Comparison of ENCODE assay signal across 9 cellular contexts in the genomic region with DNA sequence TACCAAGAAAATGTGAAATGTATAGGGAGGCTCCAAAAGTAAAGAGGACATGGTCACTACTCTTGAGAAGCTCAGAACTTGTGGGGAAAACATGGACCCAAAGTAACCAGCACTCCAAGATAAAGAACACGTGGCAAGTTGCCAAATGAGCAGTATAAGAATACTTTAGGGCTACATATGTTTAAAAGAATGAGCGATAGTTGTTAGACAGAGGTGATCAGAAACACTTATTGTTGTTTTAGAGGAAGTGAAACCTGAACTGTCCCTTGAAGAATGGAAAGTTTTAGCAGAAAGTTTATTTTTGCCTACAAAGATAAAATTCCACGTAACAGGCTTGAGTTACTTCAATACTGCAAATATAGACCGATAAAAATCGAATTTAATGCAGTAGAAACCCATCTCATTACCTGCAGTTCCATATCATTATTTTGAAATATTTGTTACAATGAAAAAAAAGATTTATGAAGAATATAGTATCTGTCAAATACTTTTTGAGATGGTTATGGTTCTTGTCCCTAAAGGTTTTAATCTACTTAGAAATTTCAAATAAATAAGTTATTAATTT.
DNase-seq lines count a peak whose midpoint lies in the region; ATAC-seq lines count a peak whose summit lies in the region.
"Had no signal": no experiment of that assay in that cellular context is flagged by ENCODE, and none has a peak within 500 bp of the region (broad histone marks: within the 10 kb centered on the region; RNA-seq: fewer than 3 reads in every experiment).

No MANE protein-coding gene starts in this region.

- no peaks in the 10 kb centered on the region for H3K36me3 Mint-ChIP-seq in IgD-negative memory B cell
- no peaks in the 10 kb centered on the region for H3K36me3 Mint-ChIP-seq in stimulated activated memory B cell treated with anti-CD40 and anti-IgM and Interleukin-4, amounts not matched to agents 10 μg/mL and 1 μg/mL and 100 μg/mL, for 72 hours

- no peaks in the 10 kb centered on the region for H3K27me3 Mint-ChIP-seq in IgD-negative memory B cell
- H3K27me3 Mint-ChIP-seq in stimulated activated memory B cell treated with anti-CD40 and anti-IgM and Interleukin-4, amounts not matched to agents 10 μg/mL and 1 μg/mL and 100 μg/mL, for 72 hours: no peaks in the 10 kb centered on the region

- H3K4me3 Mint-ChIP-seq in IgD-negative memory B cell: peak overlapping the region in 1 of 4 donors; percentile 53
- no peak overlapping the region for H3K4me3 Mint-ChIP-seq in stimulated activated memory B cell treated with anti-CD40 and anti-IgM and Interleukin-4, amounts not matched to agents 10 μg/mL and 1 μg/mL and 100 μg/mL, for 72 hours
- H3K4me3 Mint-ChIP-seq: activated T-helper 1 cell treated with anti-CD3 and anti-CD28 coated beads, Interleukin-12 subunit alpha, Interleukin-12 subunit beta, Interleukin-2, Interleukin-4 antibody, amounts not matched to agents 30 ng/mL and 10 ng/mL and 1 ng/mL, durations not matched to agents 14 hours and 24 hours and 36 hours had no signal

- ATAC-seq in HG02840 (IDR thresholded peaks at IDR 0.05; ENCODE audit: low FRiP score, unreplicated experiment): peak; percentile 81
- peak; percentile 80 for ATAC-seq in stimulated activated memory B cell treated with anti-CD40 and anti-IgM and Interleukin-4, amounts not matched to agents 10 μg/mL and 1 μg/mL and 100 μg/mL, for 72 hours

- H3K4me1 Mint-ChIP-seq in IgD-negative memory B cell: peaks cover 22 to 40% (median 37%) of the 10 kb centered on the region in 3 donors
- peaks cover 38% of the 10 kb centered on the region for H3K4me1 Mint-ChIP-seq in stimulated activated memory B cell treated with anti-CD40 and anti-IgM and Interleukin-4, amounts not matched to agents 10 μg/mL and 1 μg/mL and 100 μg/mL, for 72 hours

- DNase-seq in NCI-H2171 treated with DMSO at 0.1 percent for 48 hours (lab: John Stamatoyannopoulos, UW): peak; percentile 12
- no peak for DNase-seq in NCI-H2171 (lab: John Stamatoyannopoulos, UW)
- DNase-seq in activated CD4-positive, alpha-beta T cell treated with anti-CD3 and anti-CD28 coated beads for 48 hours: no peak
- no peak for DNase-seq in stimulated activated CD4-positive, alpha-beta T cell treated with anti-CD3 and anti-CD28 coated beads, Interleukin-15, amount 100 ng/mL, for 24 hours
- no peak for DNase-seq in EL

- H3K27ac Mint-ChIP-seq in IgD-negative memory B cell: peak overlapping the region; percentile 8 to 71 (median 35)
- H3K27ac Mint-ChIP-seq in stimulated activated memory B cell treated with anti-CD40 and anti-IgM and Interleukin-4, amounts not matched to agents 10 μg/mL and 1 μg/mL and 100 μg/mL, for 72 hours: peak overlapping the region; percentile 66
- H3K27ac Mint-ChIP-seq: activated T-helper 1 cell treated with anti-CD3 and anti-CD28 coated beads, Interleukin-12 subunit alpha, Interleukin-12 subunit beta, Interleukin-2, Interleukin-4 antibody, amounts not matched to agents 30 ng/mL and 10 ng/mL and 1 ng/mL, durations not matched to agents 14 hours and 24 hours and 36 hours had no signal

- H3K9me3 Mint-ChIP-seq in IgD-negative memory B cell: peaks cover 0 to 4% (median 0%) of the 10 kb centered on the region in 3 donors
- H3K9me3 Mint-ChIP-seq in stimulated activated memory B cell treated with anti-CD40 and anti-IgM and Interleukin-4, amounts not matched to agents 10 μg/mL and 1 μg/mL and 100 μg/mL, for 72 hours: peaks cover 7% of the 10 kb centered on the region
- H3K9me3 Mint-ChIP-seq: activated T-helper 1 cell treated with anti-CD3 and anti-CD28 coated beads, Interleukin-12 subunit alpha, Interleukin-12 subunit beta, Interleukin-2, Interleukin-4 antibody, amounts not matched to agents 30 ng/mL and 10 ng/mL and 1 ng/mL, durations not matched to agents 14 hours and 24 hours and 36 hours had no signal
